15 cellular contexts compared by ENCODE assay signal in genomic region chr1:193486671-193487229, GRCh38.
DNase-seq lines count a peak whose midpoint lies in the region; ATAC-seq, FAIRE-seq and TF ChIP-seq lines count a peak whose summit lies in the region.
"Had no signal": no experiment of that assay in that cellular context is flagged by ENCODE, and none has a peak within 500 bp of the region (broad histone marks: within the 10 kb centered on the region; RNA-seq: fewer than 3 reads in every experiment).

No MANE protein-coding gene starts in this region.

- H3K4me1 Mint-ChIP-seq in activated CD4-positive, alpha-beta T cell treated with anti-CD3 and anti-CD28 coated beads, Interleukin-2, amount 10 ng/mL, durations not matched to agents 7 days and 5 days: peaks cover 37% of the 10 kb centered on the region

- POLR2A ChIA-PET in activated CD4-positive, alpha-beta T cell treated with anti-CD3 and anti-CD28 coated beads, Interleukin-2, amount 10 ng/mL, durations not matched to agents 7 days and 5 days (lab: Charles Lee): no interaction called here

- no peak for TF ChIP-seq EP300 in transverse colon (IDR thresholded peaks at IDR 0.05; ENCODE audit: low read depth)

- peak overlapping the region; percentile 47 for H3K27ac Mint-ChIP-seq in activated CD4-positive, alpha-beta T cell treated with anti-CD3 and anti-CD28 coated beads, Interleukin-2, amount 10 ng/mL, durations not matched to agents 7 days and 5 days

- no peak for TF ChIP-seq POLR2A in transverse colon (IDR thresholded peaks at IDR 0.05)

- no peak for FAIRE-seq in frontal cortex (lab: Jason Lieb, UNC)
- FAIRE-seq: A204.1, GM12892 had no signal

- TF ChIP-seq CTCF in mucosa of descending colon (IDR thresholded peaks at IDR 0.05) (no peak), transverse colon (IDR thresholded peaks at IDR 0.05) (no peak), coronary artery (IDR thresholded peaks at IDR 0.05) (no peak)

- H3K36me3 Mint-ChIP-seq in activated CD4-positive, alpha-beta T cell treated with anti-CD3 and anti-CD28 coated beads, Interleukin-2, amount 10 ng/mL, durations not matched to agents 7 days and 5 days (ENCODE audit: low read depth): peaks cover 63% of the 10 kb centered on the region

- H3K9me3 ChIP-seq in mucosa of descending colon (no peaks in the 10 kb centered on the region), transverse colon (peaks cover 2 to 5% of the 10 kb centered on the region in 2 donors)
- H3K9me3 ChIP-seq: ascending aorta had no signal

- H3K27ac ChIP-seq in transverse colon: no peak overlapping the region
- no peak overlapping the region for H3K27ac ChIP-seq in coronary artery
- H3K27ac ChIP-seq: ascending aorta, tibial artery had no signal

- 23% methylated on average over 1 of the region's 1 CpG; no CpG with 5 or more reads in 1 of the 2 donors for WGBS in transverse colon (ENCODE audit: low coverage in 1 of 2), 2 donors

- no peaks in the 10 kb centered on the region for H3K27me3 ChIP-seq in transverse colon
- H3K27me3 ChIP-seq: ascending aorta, tibial artery had no signal

- no peaks in the 10 kb centered on the region for H3K27me3 Mint-ChIP-seq in activated CD4-positive, alpha-beta T cell treated with anti-CD3 and anti-CD28 coated beads, Interleukin-2, amount 10 ng/mL, durations not matched to agents 7 days and 5 days

- H3K4me1 ChIP-seq in mucosa of descending colon (ENCODE audit: low read depth) (no peaks in the 10 kb centered on the region), transverse colon (no peaks in the 10 kb centered on the region)
- H3K4me1 ChIP-seq: ascending aorta, tibial artery had no signal

- ATAC-seq in HG02642 (IDR thresholded peaks at IDR 0.05; ENCODE audit: poor library complexity, unreplicated experiment): peak; percentile 43
- peak; percentile 52 for ATAC-seq in mucosa of descending colon

- H3K36me3 ChIP-seq in mucosa of descending colon (ENCODE audit: low read depth) (no peaks in the 10 kb centered on the region), transverse colon (no peaks in the 10 kb centered on the region)
- H3K36me3 ChIP-seq: ascending aorta, tibial artery had no signal

- CTCF ChIA-PET in activated CD4-positive, alpha-beta T cell treated with anti-CD3 and anti-CD28 coated beads, Interleukin-2, amount 10 ng/mL, durations not matched to agents 7 days and 5 days (lab: Charles Lee): interaction anchor here (0.7 to 1.2 kb wide), 4 partner anchors 12 to 46 kb away, joined by 3 read pairs; no protein-coding TSS in a partner anchor

- no peak for DNase-seq in activated CD4-positive, alpha-beta T cell treated with anti-CD3 and anti-CD28 coated beads, Interleukin-2, amount 10 ng/mL, durations not matched to agents 7 days and 5 days
- DNase-seq in activated CD4-positive, alpha-beta T cell treated with anti-CD3 and anti-CD28 coated beads, Interleukin-2, amount 50 U/mL, for 1 hour: no peak
- DNase-seq in amniotic epithelial cell (ENCODE audit: low read depth) (peak; percentile 75), mucosa of descending colon (no peak), frontal cortex (ENCODE audit: low spot score in 2 of 2) (no peak), transverse colon (no peak), coronary artery (ENCODE audit: low spot score) (no peak)
- DNase-seq: DMS53, NCI-H1436 treated with DMSO at 0.1 percent for 48 hours, NCI-H82, tibial artery had no signal

- intact Hi-C loops in mucosa of descending colon (cut with DNase I, micrococcal nuclease): no loop called here
- intact Hi-C loops in transverse colon (cut with DNase I; ENCODE audit: low total_unique reads): no loop called here

- H3K4me3 ChIP-seq in mucosa of descending colon (no peak overlapping the region), transverse colon (no peak overlapping the region), coronary artery (no peak overlapping the region)
- H3K4me3 ChIP-seq: ascending aorta, tibial artery had no signal

- in situ Hi-C loops in transverse colon (cut with MboI; ENCODE audit: low pct_ligation_motif_present in 1 of 4, low pct_unique_long_range_greater_than_20kb in 1 of 4, low sequenced_read_pairs in 3 of 4): no loop called here

- no peak overlapping the region for H3K4me3 Mint-ChIP-seq in activated CD4-positive, alpha-beta T cell treated with anti-CD3 and anti-CD28 coated beads, Interleukin-2, amount 10 ng/mL, durations not matched to agents 7 days and 5 days

- peaks cover 67% of the 10 kb centered on the region for H3K9me3 Mint-ChIP-seq in activated CD4-positive, alpha-beta T cell treated with anti-CD3 and anti-CD28 coated beads, Interleukin-2, amount 10 ng/mL, durations not matched to agents 7 days and 5 days
